In the genomic region with DNA sequence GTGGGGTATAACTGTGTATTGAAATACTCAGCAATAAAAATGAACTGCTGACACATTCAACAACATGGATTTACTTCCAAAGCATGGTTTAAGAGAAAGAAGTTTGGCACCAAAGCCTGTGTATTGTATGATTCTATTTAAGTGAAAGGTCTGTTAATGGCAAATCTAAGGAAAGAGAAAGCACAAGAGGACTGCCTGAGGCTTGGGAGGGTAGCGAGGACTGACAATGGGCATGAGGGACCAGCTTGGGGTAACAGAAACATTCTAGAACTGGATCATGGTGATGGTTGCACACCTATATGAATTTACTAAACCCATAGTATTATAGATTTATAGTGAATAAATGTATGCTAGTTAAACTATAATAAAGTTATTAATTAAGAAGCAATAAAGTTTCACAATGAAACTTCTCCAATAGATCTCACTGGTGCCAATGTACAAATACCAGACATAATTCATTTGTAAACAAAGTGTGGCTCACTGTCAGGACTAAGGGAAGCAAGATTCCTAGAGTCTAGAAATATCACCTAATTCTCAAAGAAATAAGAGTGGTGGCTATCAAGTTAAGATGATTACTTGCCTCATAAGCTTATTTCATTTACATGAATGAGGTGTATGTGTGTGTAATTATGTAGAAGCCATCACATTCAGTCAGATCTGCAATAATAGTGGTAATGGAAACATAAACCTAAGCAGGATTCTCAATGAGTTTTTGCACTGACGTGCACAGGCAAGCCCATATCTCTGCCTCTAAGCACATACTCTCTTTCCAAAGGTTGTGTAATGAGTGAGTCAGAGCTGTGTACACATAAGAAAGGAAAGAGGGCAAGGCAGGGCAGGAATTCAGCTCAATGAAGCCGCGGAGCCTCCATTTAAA, we compare ENCODE assay signal across 9 cellular contexts.
A peak's percentile ranks its signal among the peaks of the same experiment; 100 is the strongest.
DNase-seq lines count a peak whose midpoint lies in the region; ATAC-seq and TF ChIP-seq lines count a peak whose summit lies in the region.
"Had no signal": no experiment of that assay in that cellular context is flagged by ENCODE, and none has a peak within 500 bp of the region (broad histone marks: within the 10 kb centered on the region; RNA-seq: fewer than 3 reads in every experiment).

No MANE protein-coding gene starts in this region.

- CTCF ChIA-PET in BJ (lab: Yijun Ruan, JAX) = interaction anchor here (0.6 kb wide), 1 partner anchor 327 kb away, joined by 3 read pairs; no protein-coding TSS in a partner anchor

- no peaks in the 10 kb centered on the region for H3K27me3 ChIP-seq in BJ (ENCODE audit: control insufficient read depth, insufficient read depth, low read length)
- no peaks in the 10 kb centered on the region for H3K27me3 ChIP-seq in body of pancreas

- H3K27ac Mint-ChIP-seq in mesothelial cell of epicardium = peak overlapping the region; percentile 78

- H3K9me3 Mint-ChIP-seq in mesothelial cell of epicardium = peaks cover 24% of the 10 kb centered on the region
- H3K9me3 Mint-ChIP-seq: central memory CD8-positive, alpha-beta T cell had no signal

- no peaks in the 10 kb centered on the region for H3K27me3 Mint-ChIP-seq in mesothelial cell of epicardium (ENCODE audit: low read depth)
- H3K27me3 Mint-ChIP-seq: central memory CD8-positive, alpha-beta T cell had no signal

- H3K4me3 ChIP-seq in BJ (ENCODE audit: low read depth, low read length) (no peak overlapping the region), body of pancreas (no peak overlapping the region)

- peak; percentile 3 for DNase-seq in BJ (ENCODE audit: low read depth)
- DNase-seq in NCI-H1436 (lab: John Stamatoyannopoulos, UW) = peak; percentile 75
- DNase-seq in body of pancreas = peak; percentile 47 to 73 (median 62)
- DNase-seq in mesothelial cell of epicardium (ENCODE audit: low spot score in 2 of 2, unreplicated experiment in 2 of 2) = no peak
- no peak for DNase-seq in activated CD4-positive, alpha-beta T cell treated with anti-CD3 and anti-CD28 coated beads, Interleukin-2, amount 50 U/mL, for 1 hour

- 29 to 32% methylated on average over 4 of the region's 4 CpGs for WGBS in body of pancreas, 2 donors

- H3K4me3 Mint-ChIP-seq in mesothelial cell of epicardium = no peak overlapping the region
- H3K4me3 Mint-ChIP-seq: central memory CD8-positive, alpha-beta T cell had no signal

- H3K4me1 ChIP-seq in body of pancreas = peaks cover 29% of the 10 kb centered on the region

- intact Hi-C loops in body of pancreas (cut with DNase I) = no loop called here

- no peaks in the 10 kb centered on the region for H3K36me3 Mint-ChIP-seq in mesothelial cell of epicardium

- H3K36me3 ChIP-seq in BJ (ENCODE audit: control insufficient read depth, insufficient read depth, low read length) = no peaks in the 10 kb centered on the region
- H3K36me3 ChIP-seq in body of pancreas (replicated peaks in 1 of 2; ENCODE audit: insufficient read depth in 1 of 2, low read depth in 2 of 2) = no peaks in the 10 kb centered on the region

- H3K9me3 ChIP-seq in body of pancreas = no peaks in the 10 kb centered on the region

- TF ChIP-seq POLR2A in body of pancreas (IDR thresholded peaks at IDR 0.05) = no peak

- peak overlapping the region in 3 of 4 donors; percentile 4 to 72 (median 71) for H3K27ac ChIP-seq in body of pancreas

- TF ChIP-seq CTCF in BJ (IDR thresholded peaks at IDR 0.05; ENCODE audit: insufficient read depth, low read depth, low read length) = no peak
- no peak for TF ChIP-seq CTCF in body of pancreas (IDR thresholded peaks at IDR 0.05)
- TF ChIP-seq CTCF in mesothelial cell of epicardium (IDR thresholded peaks at IDR 0.05; ENCODE audit: unreplicated experiment) = no peak

- POLR2A ChIA-PET in BJ (lab: Charles Lee) = no interaction called here

- H3K4me1 Mint-ChIP-seq in mesothelial cell of epicardium = peaks cover 8% of the 10 kb centered on the region
- H3K4me1 Mint-ChIP-seq: central memory CD8-positive, alpha-beta T cell had no signal

- ATAC-seq in body of pancreas = peak; percentile 100
- no peak for ATAC-seq in GM18520 (IDR thresholded peaks at IDR 0.05; ENCODE audit: unreplicated experiment)
- no peak for ATAC-seq in GM18858 (IDR thresholded peaks at IDR 0.05; ENCODE audit: unreplicated experiment)
- ATAC-seq in GM18870 (IDR thresholded peaks at IDR 0.05; ENCODE audit: unreplicated experiment) = no peak

Comparison
In these comparisons a context has a peak if more than half of its experiments do, and no peak if none do; other contexts are left out.
1. DNase-seq: peak in BJ (single experiment), NCI-H1436 (single experiment) and body of pancreas (4 of 4); none in mesothelial cell of epicardium (0 of 2) and activated CD4-positive, alpha-beta T cell treated with anti-CD3 and anti-CD28 coated beads, Interleukin-2, amount 50 U/mL, for 1 hour (single experiment).